ENCODE assay signal across 1 cellular context in the genomic region with DNA sequence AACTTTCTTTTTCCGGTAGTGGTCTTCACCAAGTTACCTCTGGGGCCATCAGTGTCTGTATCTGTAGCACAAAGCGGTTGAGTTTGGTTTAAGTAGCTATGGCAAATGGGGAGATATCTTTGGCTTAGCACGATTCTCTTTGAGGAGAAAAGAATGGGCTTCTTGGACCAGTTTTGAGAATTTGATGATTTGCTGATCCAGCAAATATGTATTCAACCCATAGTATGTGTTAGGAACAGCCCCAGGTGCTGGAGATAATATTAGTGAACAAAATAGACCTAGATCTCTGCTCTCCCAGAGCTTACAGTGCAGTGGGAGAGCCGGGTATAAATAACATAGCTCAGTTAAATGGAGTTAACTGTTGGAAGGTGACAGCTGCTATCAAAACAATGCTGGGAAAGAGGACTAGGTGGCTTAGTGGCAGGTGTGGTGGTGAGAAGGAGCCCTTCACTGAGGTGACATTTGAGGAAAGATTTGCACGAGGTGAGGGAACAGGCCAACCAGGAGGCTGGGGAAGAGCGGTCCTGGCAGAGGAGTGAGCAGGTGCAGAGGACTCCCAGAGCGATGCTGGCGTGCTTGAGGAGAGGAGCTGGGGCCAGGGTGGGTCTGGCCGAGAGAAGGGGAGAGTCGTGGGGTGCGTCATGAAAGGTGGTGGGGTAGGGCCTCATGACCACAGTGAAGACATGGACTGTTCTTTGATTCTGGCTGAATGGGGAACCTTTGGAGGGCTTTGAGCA.
TF ChIP-seq lines count a peak whose summit lies in the region.

No MANE protein-coding gene starts in this region.

TF ChIP-seq in IMR-90, 13 proteins besides CTCF, POLR2A, EP300 and RAD21:
- TF ChIP-seq RCOR1 (IDR thresholded peaks at IDR 0.05; ENCODE audit: insufficient replicate concordance, low read length) (no peak), MAFK (IDR thresholded peaks at IDR 0.05; ENCODE audit: low read depth, low read length) (peak; percentile 94)
